11 cellular contexts compared by ENCODE assay signal in the genomic region with DNA sequence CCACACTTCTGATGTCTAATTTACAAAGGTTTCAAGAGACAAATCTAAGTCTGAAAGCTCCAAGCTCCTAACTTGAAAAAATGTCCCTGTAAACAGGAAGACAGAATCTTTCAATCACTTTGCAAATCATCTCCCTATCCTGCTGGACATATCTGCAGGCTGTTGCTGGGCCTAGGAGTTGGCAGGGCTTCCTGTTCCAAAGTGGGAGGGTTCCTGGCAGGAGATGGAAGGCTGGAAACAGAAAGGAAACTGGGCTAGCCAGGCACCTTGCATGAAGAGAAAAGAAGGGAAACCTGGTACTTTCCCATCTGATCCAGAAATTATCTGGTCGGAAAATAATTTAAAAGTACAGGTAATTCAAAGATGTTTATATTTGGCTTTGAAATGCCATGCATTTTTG.
DNase-seq lines count a peak whose midpoint lies in the region; ATAC-seq, FAIRE-seq and TF ChIP-seq lines count a peak whose summit lies in the region.
"Had no signal": no experiment of that assay in that cellular context is flagged by ENCODE, and none has a peak within 500 bp of the region (broad histone marks: within the 10 kb centered on the region; RNA-seq: fewer than 3 reads in every experiment).

No MANE protein-coding gene starts in this region.

- H3K4me2 ChIP-seq in HepG2 (ENCODE audit: low read depth, low read length), result no peak overlapping the region

- H3K27ac ChIP-seq in liver (ENCODE audit: low read depth in 1 of 2, low read length in 2 of 2) (peak overlapping the region; percentile 88 to 98), HepG2 (ENCODE audit: extremely low read length, insufficient read depth, low read length) (no peak overlapping the region), vagina (peak overlapping the region; percentile 96)

- TF ChIP-seq CTCF in liver (IDR thresholded peaks at IDR 0.05; ENCODE audit: low read depth, low read length, missing input control) (no peak), HepG2 (CRISPR knock-in tag; IDR thresholded peaks at IDR 0.05) (no peak), vagina (IDR thresholded peaks at IDR 0.05) (no peak)

- 24% methylated on average over 1 of the region's 1 CpG for WGBS in liver
- WGBS in HepG2 (ENCODE audit: low lambda C conversion rate), result 44% methylated on average over 1 of the region's 1 CpG

- intact Hi-C loops in HepG2 (cut with micrococcal nuclease; ENCODE audit: unreplicated experiment), result no loop called here
- intact Hi-C loops in vagina (cut with DNase I), result no loop called here

- no peaks in the 10 kb centered on the region for H3K27me3 ChIP-seq in liver (ENCODE audit: control insufficient read depth in 4 of 4, insufficient read depth in 4 of 4, low read length in 3 of 4)
- H3K27me3 ChIP-seq in HepG2 (ENCODE audit: control insufficient read depth in 1 of 2, insufficient read depth in 2 of 2, low read length in 2 of 2), result peaks cover 10 to 43% of the 10 kb centered on the region in 2 experiments
- no peaks in the 10 kb centered on the region for H3K27me3 ChIP-seq in vagina

- CTCF ChIA-PET in HepG2 (lab: Yijun Ruan, JAX; ENCODE audit: low intra/inter-chr PET ratio, low total read pairs), result no interaction called here

- no peaks in the 10 kb centered on the region for H3K9me3 ChIP-seq in liver (ENCODE audit: control insufficient read depth in 4 of 4, low read length in 3 of 4)
- H3K9me3 ChIP-seq in HepG2 (ENCODE audit: low read length), result no peaks in the 10 kb centered on the region
- no peaks in the 10 kb centered on the region for H3K9me3 ChIP-seq in vagina

- no peak overlapping the region for H2AFZ ChIP-seq in HepG2 (ENCODE audit: low read length)

- ATAC-seq in HepG2, result no peak
- no peak for ATAC-seq in HG03045 (IDR thresholded peaks at IDR 0.05; ENCODE audit: unreplicated experiment)
- ATAC-seq: stimulated activated memory B cell treated with anti-CD40 and anti-IgM and Interleukin-4, amounts not matched to agents 10 μg/mL and 1 μg/mL and 100 μg/mL, for 72 hours had no signal

- H3K4me1 ChIP-seq in liver (ENCODE audit: control insufficient read depth in 4 of 4, insufficient read depth in 4 of 4, low read length in 3 of 4) (peaks cover 5 to 55% (median 37%) of the 10 kb centered on the region in 4 donors), HepG2 (ENCODE audit: insufficient read depth, low read length) (peaks cover 18% of the 10 kb centered on the region), vagina (peaks cover 31% of the 10 kb centered on the region)

- H3K36me3 ChIP-seq in liver (ENCODE audit: control insufficient read depth in 4 of 4, insufficient read depth in 3 of 4, low read depth in 1 of 4, low read length in 3 of 4), result no peaks in the 10 kb centered on the region
- H3K36me3 ChIP-seq in HepG2 (replicated peaks in 1 of 2; ENCODE audit: control insufficient read depth in 1 of 2, insufficient read depth in 2 of 2, low read length in 2 of 2), result no peaks in the 10 kb centered on the region
- no peaks in the 10 kb centered on the region for H3K36me3 ChIP-seq in vagina

- no peaks in the 10 kb centered on the region for H3K79me2 ChIP-seq in HepG2 (ENCODE audit: insufficient read depth, low read length)

- in situ Hi-C loops in HepG2 (cut with HindIII; ENCODE audit: extremely low pct_ligation_motif_present, low pct_unique_long_range_greater_than_20kb), result no loop called here

- BruUV-seq in HepG2 (replicated peaks; lab: Mats Ljungman, UMichigan), result no TSS peak

- TF ChIP-seq POLR2A in HepG2 (IDR thresholded peaks at IDR 0.05; ENCODE audit: insufficient read depth in 1 of 2, low read depth in 2 of 2, low read length in 2 of 2) (no peak), vagina (IDR thresholded peaks at IDR 0.05) (no peak)

- no peak for TF ChIP-seq EP300 in HepG2 (IDR thresholded peaks at IDR 0.05; ENCODE audit: low read depth in 2 of 2, low read length in 2 of 2)
- TF ChIP-seq EP300 in HepG2 (CRISPR knock-in tag; IDR thresholded peaks at IDR 0.05; ENCODE audit: borderline replicate concordance), result no peak

- FAIRE-seq in HepG2 (lab: Jason Lieb, UNC), result no peak
- FAIRE-seq: TTC549 had no signal

- H3K9ac ChIP-seq in liver (ENCODE audit: low read depth in 1 of 2, low read length in 2 of 2) (peak overlapping the region in 1 of 2 donors; percentile 40), HepG2 (ENCODE audit: insufficient read depth, low read depth, low read length) (no peak overlapping the region)

- H4K20me1 ChIP-seq in HepG2 (ENCODE audit: insufficient read depth, low read length), result no peaks in the 10 kb centered on the region

- H3K4me3 ChIP-seq in liver (ENCODE audit: low read depth in 1 of 3, low read length in 3 of 3) (no peak overlapping the region), HepG2 (replicated peaks in 1 of 3; ENCODE audit: insufficient read depth in 1 of 3, low read depth in 2 of 3, low read length in 3 of 3) (no peak overlapping the region), vagina (no peak overlapping the region)

- POLR2A ChIA-PET in HepG2 (lab: Yijun Ruan, JAX), result no interaction called here

- peak; percentile 38 to 56 for TF ChIP-seq RAD21 in liver (IDR thresholded peaks at IDR 0.05)
- TF ChIP-seq RAD21 in HepG2 (CRISPR knock-in tag; IDR thresholded peaks at IDR 0.05), result no peak

- DNase-seq in HepG2 (ENCODE audit: low spot score) (no peak), dedifferentiated amniotic fluid mesenchymal stem cell (ENCODE audit: extremely low spot score) (peak; percentile 40), lung microvascular endothelial cell (ENCODE audit: low read depth in 2 of 2) (peak; percentile 51 to 73), vagina (ENCODE audit: extremely low spot score in 2 of 2) (no peak), HuH-7 (ENCODE audit: low spot score) (no peak)
- DNase-seq in effector CD4-positive, alpha-beta T cell, result no peak
- DNase-seq: activated naive CD4-positive, alpha-beta T cell treated with anti-CD3 and anti-CD28 coated beads for 36 hours had no signal

TF ChIP-seq in liver, 16 proteins besides CTCF, POLR2A, EP300 and RAD21 (continues in another document):
- TF ChIP-seq EGR1 (IDR thresholded peaks at IDR 0.05; ENCODE audit: low read depth in 2 of 2), result no peak
- TF ChIP-seq FOXA1 (IDR thresholded peaks at IDR 0.05), result no peak
- TF ChIP-seq GABPA (IDR thresholded peaks at IDR 0.05 in 1 of 2, conservative IDR thresholded peaks at IDR 0.05 in 1 of 2), result no peak
- peak; percentile 26 to 30 for TF ChIP-seq HNF4A (conservative IDR thresholded peaks at IDR 0.05)
- TF ChIP-seq ZBTB33 (IDR thresholded peaks at IDR 0.05), result no peak
- TF ChIP-seq SP1 (IDR thresholded peaks at IDR 0.05), result peak; percentile 56
- no peak for TF ChIP-seq FOXA2 (IDR thresholded peaks at IDR 0.05)
- no peak for TF ChIP-seq NR2F2 (IDR thresholded peaks at IDR 0.05)
- TF ChIP-seq TAF1 (conservative IDR thresholded peaks at IDR 0.05), result no peak
- TF ChIP-seq YY1 (IDR thresholded peaks at IDR 0.05), result peak; percentile 38

TF ChIP-seq in HepG2, 621 proteins besides CTCF, POLR2A, EP300 and RAD21 (continues in another document):
- no peak for TF ChIP-seq PITX1 (CRISPR knock-in tag; IDR thresholded peaks at IDR 0.05)
- TF ChIP-seq, protein P1, sequence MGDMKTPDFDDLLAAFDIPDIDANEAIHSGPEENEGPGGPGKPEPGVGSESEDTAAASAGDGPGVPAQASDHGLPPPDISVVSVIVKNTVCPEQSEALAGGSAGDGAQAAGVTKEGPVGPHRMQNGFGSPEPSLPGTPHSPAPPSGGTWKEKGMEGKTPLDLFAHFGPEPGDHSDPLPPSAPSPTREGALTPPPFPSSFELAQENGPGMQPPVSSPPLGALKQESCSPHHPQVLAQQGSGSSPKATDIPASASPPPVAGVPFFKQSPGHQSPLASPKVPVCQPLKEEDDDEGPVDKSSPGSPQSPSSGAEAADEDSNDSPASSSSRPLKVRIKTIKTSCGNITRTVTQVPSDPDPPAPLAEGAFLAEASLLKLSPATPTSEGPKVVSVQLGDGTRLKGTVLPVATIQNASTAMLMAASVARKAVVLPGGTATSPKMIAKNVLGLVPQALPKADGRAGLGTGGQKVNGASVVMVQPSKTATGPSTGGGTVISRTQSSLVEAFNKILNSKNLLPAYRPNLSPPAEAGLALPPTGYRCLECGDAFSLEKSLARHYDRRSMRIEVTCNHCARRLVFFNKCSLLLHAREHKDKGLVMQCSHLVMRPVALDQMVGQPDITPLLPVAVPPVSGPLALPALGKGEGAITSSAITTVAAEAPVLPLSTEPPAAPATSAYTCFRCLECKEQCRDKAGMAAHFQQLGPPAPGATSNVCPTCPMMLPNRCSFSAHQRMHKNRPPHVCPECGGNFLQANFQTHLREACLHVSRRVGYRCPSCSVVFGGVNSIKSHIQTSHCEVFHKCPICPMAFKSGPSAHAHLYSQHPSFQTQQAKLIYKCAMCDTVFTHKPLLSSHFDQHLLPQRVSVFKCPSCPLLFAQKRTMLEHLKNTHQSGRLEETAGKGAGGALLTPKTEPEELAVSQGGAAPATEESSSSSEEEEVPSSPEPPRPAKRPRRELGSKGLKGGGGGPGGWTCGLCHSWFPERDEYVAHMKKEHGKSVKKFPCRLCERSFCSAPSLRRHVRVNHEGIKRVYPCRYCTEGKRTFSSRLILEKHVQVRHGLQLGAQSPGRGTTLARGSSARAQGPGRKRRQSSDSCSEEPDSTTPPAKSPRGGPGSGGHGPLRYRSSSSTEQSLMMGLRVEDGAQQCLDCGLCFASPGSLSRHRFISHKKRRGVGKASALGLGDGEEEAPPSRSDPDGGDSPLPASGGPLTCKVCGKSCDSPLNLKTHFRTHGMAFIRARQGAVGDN (CRISPR knock-in tag; IDR thresholded peaks at IDR 0.05), result no peak
- no peak for TF ChIP-seq MBD4 (IDR thresholded peaks at IDR 0.05; ENCODE audit: borderline replicate concordance, low read length)
- TF ChIP-seq, protein P2, sequence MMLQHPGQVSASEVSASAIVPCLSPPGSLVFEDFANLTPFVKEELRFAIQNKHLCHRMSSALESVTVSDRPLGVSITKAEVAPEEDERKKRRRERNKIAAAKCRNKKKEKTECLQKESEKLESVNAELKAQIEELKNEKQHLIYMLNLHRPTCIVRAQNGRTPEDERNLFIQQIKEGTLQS (CRISPR knock-in tag; IDR thresholded peaks at IDR 0.05), result no peak
- no peak for TF ChIP-seq JARID2 (CRISPR knock-in tag; IDR thresholded peaks at IDR 0.05; ENCODE audit: insufficient replicate concordance)

Comparison
In these comparisons a context has a peak if more than half of its experiments do, and no peak if none do; other contexts are left out.
1. DNase-seq: peak in dedifferentiated amniotic fluid mesenchymal stem cell (single experiment) and lung microvascular endothelial cell (2 of 2); none in HepG2 (single experiment), vagina (0 of 2), HuH-7 (single experiment) and effector CD4-positive, alpha-beta T cell (single experiment).